ENCODE assay signal across 1 cellular context in genomic region chr7:73526892-73527821, GRCh38.
TF ChIP-seq lines count a peak whose summit lies in the region.

No MANE protein-coding gene starts in this region.

TF ChIP-seq in SK-N-SH treated with all-trans-retinoic acid at 6 μM for 48 hours, 23 proteins besides CTCF, POLR2A, EP300 and RAD21:
- TF ChIP-seq POU6F1 (CRISPR knock-in tag; IDR thresholded peaks at IDR 0.05; ENCODE audit: borderline replicate concordance, low read depth), result no peak
- no peak for TF ChIP-seq OSR1 (CRISPR knock-in tag; IDR thresholded peaks at IDR 0.05)
- no peak for TF ChIP-seq SNAI2 (CRISPR knock-in tag; IDR thresholded peaks at IDR 0.05)
- no peak for TF ChIP-seq CSDC2 (CRISPR knock-in tag; IDR thresholded peaks at IDR 0.05)
